8 cellular contexts compared by ENCODE assay signal in the genomic region with DNA sequence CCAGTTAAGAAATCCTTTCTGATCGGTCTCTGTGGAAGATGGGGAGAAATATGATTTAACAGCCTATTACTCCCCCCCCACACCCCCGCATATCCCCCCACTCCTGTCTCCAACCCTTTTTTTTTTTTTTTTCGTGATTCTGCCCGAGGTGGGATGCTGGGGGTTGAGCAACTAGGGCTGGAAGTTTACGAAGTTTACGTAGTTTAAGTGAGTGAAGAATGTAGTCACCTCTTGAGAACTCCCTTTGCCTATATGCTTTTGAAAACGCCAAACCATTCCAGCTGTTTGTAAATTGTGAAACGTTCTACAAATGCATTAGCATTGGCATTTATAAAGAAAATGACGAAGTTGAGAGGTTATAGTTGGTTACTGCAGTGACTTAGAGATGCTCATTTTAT. TPM values are rescaled to one million over a fixed set of nuclear protein-coding genes. Genes with fewer than 3 reads are reported as not detected.
A peak's percentile ranks its signal among the peaks of the same experiment; 100 is the strongest.
DNase-seq lines count a peak whose midpoint lies in the region; ATAC-seq and TF ChIP-seq lines count a peak whose summit lies in the region.

No MANE protein-coding gene starts in this region.

- no peak for TF ChIP-seq CTCF in fibroblast of lung (conservative IDR thresholded peaks at IDR 0.05 in 1 of 2, IDR thresholded peaks at IDR 0.05 in 1 of 2; ENCODE audit: low read depth in 1 of 2, low read length in 2 of 2)

- H3K4me1 ChIP-seq in fibroblast of lung (ENCODE audit: control insufficient read depth, extremely low read depth, insufficient read depth, low read length), result peaks cover 2% of the 10 kb centered on the region

- peak overlapping the region; percentile 81 for H3K4me2 ChIP-seq in fibroblast of lung (ENCODE audit: extremely low read depth, insufficient read depth, low read length)

- DNase-seq in activated CD4-positive, alpha-beta T cell treated with anti-CD3 and anti-CD28 coated beads, Interleukin-2, amount 10 ng/mL, durations not matched to agents 7 days and 5 days, result no peak
- DNase-seq in activated CD4-positive, alpha-beta T cell treated with anti-CD3 and anti-CD28 coated beads for 1 hour, result no peak
- DNase-seq in SK-N-DZ (ENCODE audit: low spot score), result peak; percentile 12
- DNase-seq in fibroblast of lung (ENCODE audit: low read depth in 2 of 2), result peak; percentile 65 to 79
- DNase-seq in natural killer cell treated with Interleukin-12 subunit alpha and Interleukin-12 subunit beta and Interleukin-15 and Interleukin-18, amount 100 ng/mL, for 72 hours (ENCODE audit: low spot score), result no peak
- DNase-seq in RKO (ENCODE audit: low spot score), result no peak
- no peak for DNase-seq in left lobe of liver (ENCODE audit: low spot score)
- no peak for DNase-seq in activated CD4-positive, CD25-positive, alpha-beta regulatory T cell (lab: John Stamatoyannopoulos, UW)

- H3K36me3 Mint-ChIP-seq in activated CD4-positive, alpha-beta T cell treated with anti-CD3 and anti-CD28 coated beads, Interleukin-2, amount 10 ng/mL, durations not matched to agents 7 days and 5 days (ENCODE audit: low read depth), result peaks cover 6% of the 10 kb centered on the region
- no peaks in the 10 kb centered on the region for H3K36me3 Mint-ChIP-seq in natural killer cell treated with Interleukin-12 subunit alpha and Interleukin-12 subunit beta and Interleukin-15 and Interleukin-18, amount 100 ng/mL, for 72 hours

- no peaks in the 10 kb centered on the region for H3K9me3 Mint-ChIP-seq in activated CD4-positive, alpha-beta T cell treated with anti-CD3 and anti-CD28 coated beads, Interleukin-2, amount 10 ng/mL, durations not matched to agents 7 days and 5 days
- no peaks in the 10 kb centered on the region for H3K9me3 Mint-ChIP-seq in natural killer cell treated with Interleukin-12 subunit alpha and Interleukin-12 subunit beta and Interleukin-15 and Interleukin-18, amount 100 ng/mL, for 72 hours

- peaks cover 22% of the 10 kb centered on the region for H3K27me3 Mint-ChIP-seq in activated CD4-positive, alpha-beta T cell treated with anti-CD3 and anti-CD28 coated beads, Interleukin-2, amount 10 ng/mL, durations not matched to agents 7 days and 5 days
- peaks cover 11 to 20% of the 10 kb centered on the region in 2 donors for H3K27me3 Mint-ChIP-seq in natural killer cell treated with Interleukin-12 subunit alpha and Interleukin-12 subunit beta and Interleukin-15 and Interleukin-18, amount 100 ng/mL, for 72 hours

- H3K36me3 ChIP-seq in fibroblast of lung (ENCODE audit: control insufficient read depth, insufficient read depth, low read length), result peaks cover 4% of the 10 kb centered on the region

- H3K27ac Mint-ChIP-seq in activated CD4-positive, alpha-beta T cell treated with anti-CD3 and anti-CD28 coated beads, Interleukin-2, amount 10 ng/mL, durations not matched to agents 7 days and 5 days, result no peak overlapping the region
- H3K27ac Mint-ChIP-seq in natural killer cell treated with Interleukin-12 subunit alpha and Interleukin-12 subunit beta and Interleukin-15 and Interleukin-18, amount 100 ng/mL, for 72 hours, result no peak overlapping the region

- H3K9me3 ChIP-seq in fibroblast of lung (ENCODE audit: control insufficient read depth, insufficient read depth, low read depth, low read length), result no peaks in the 10 kb centered on the region

- POLR2A ChIA-PET in activated CD4-positive, alpha-beta T cell treated with anti-CD3 and anti-CD28 coated beads, Interleukin-2, amount 10 ng/mL, durations not matched to agents 7 days and 5 days (lab: Charles Lee), result no interaction called here

- H3K4me3 Mint-ChIP-seq in activated CD4-positive, alpha-beta T cell treated with anti-CD3 and anti-CD28 coated beads, Interleukin-2, amount 10 ng/mL, durations not matched to agents 7 days and 5 days, result peak overlapping the region; percentile 37
- peak overlapping the region; percentile 59 for H3K4me3 Mint-ChIP-seq in natural killer cell treated with Interleukin-12 subunit alpha and Interleukin-12 subunit beta and Interleukin-15 and Interleukin-18, amount 100 ng/mL, for 72 hours

- H3K79me2 ChIP-seq in fibroblast of lung (ENCODE audit: control insufficient read depth, insufficient read depth, low read length), result peaks cover 69% of the 10 kb centered on the region

- CTCF ChIA-PET in activated CD4-positive, alpha-beta T cell treated with anti-CD3 and anti-CD28 coated beads, Interleukin-2, amount 10 ng/mL, durations not matched to agents 7 days and 5 days (lab: Charles Lee), result no interaction called here

- no peaks in the 10 kb centered on the region for H3K27me3 ChIP-seq in fibroblast of lung (ENCODE audit: control insufficient read depth, insufficient read depth, low read length)

- H3K4me3 ChIP-seq in fibroblast of lung (replicated peaks in 1 of 4; ENCODE audit: control extremely low read depth in 1 of 4, insufficient read depth in 1 of 4, low read depth in 3 of 4, low read length in 4 of 4), result peak overlapping the region; percentile 74 to 97 (median 89)

- no peak overlapping the region for H2AFZ ChIP-seq in fibroblast of lung (ENCODE audit: low read length)

- H3K4me1 Mint-ChIP-seq in activated CD4-positive, alpha-beta T cell treated with anti-CD3 and anti-CD28 coated beads, Interleukin-2, amount 10 ng/mL, durations not matched to agents 7 days and 5 days, result peaks cover 10% of the 10 kb centered on the region
- H3K4me1 Mint-ChIP-seq in natural killer cell treated with Interleukin-12 subunit alpha and Interleukin-12 subunit beta and Interleukin-15 and Interleukin-18, amount 100 ng/mL, for 72 hours (ENCODE audit: low read depth in 2 of 2), result peaks cover 6 to 7% of the 10 kb centered on the region in 2 donors

- ATAC-seq in natural killer cell treated with Interleukin-12 subunit alpha and Interleukin-12 subunit beta and Interleukin-15 and Interleukin-18, amount 100 ng/mL, for 72 hours, result peak in 1 of 2 donors; percentile 31
- ATAC-seq in left lobe of liver, result no peak

- no peaks in the 10 kb centered on the region for H4K20me1 ChIP-seq in fibroblast of lung (ENCODE audit: control insufficient read depth, extremely low read depth, insufficient read depth, low read length)

- peak overlapping the region; percentile 96 for H3K9ac ChIP-seq in fibroblast of lung (ENCODE audit: insufficient read depth, low read length)

- peak overlapping the region; percentile 96 for H3K27ac ChIP-seq in fibroblast of lung (ENCODE audit: insufficient read depth, low read length)

RNA-seq across cellular contexts. Expression of a gene that starts 0.8 kb away (rescaled TPM):
- 1 to 10 TPM; 5.3 to 5.7 TPM for total RNA-seq in activated CD4-positive, alpha-beta T cell treated with anti-CD3 and anti-CD28 coated beads, Interleukin-2, amount 10 ng/mL, durations not matched to agents 7 days and 5 days
- polyA plus RNA-seq in SK-N-DZ (2014; cell fraction: cytosol; rRNA removed), result not detected in 2 replicates
- polyA plus RNA-seq in SK-N-DZ (2014; cell fraction: nucleus; rRNA removed), result 0.15 and 0.55 TPM in 2 replicates
- total RNA-seq in fibroblast of lung (16.2 and 24.4 TPM in 2 replicates), left lobe of liver (0.68 TPM)
- 36.3 and 49.0 TPM in 2 replicates for polyA plus RNA-seq in fibroblast of lung
- 83.2 and 112 TPM in 2 replicates for polyA plus RNA-seq in fibroblast of lung (2012)
- 1.6 and 3.1 TPM in 2 replicates for polyA minus RNA-seq in fibroblast of lung (ENCODE audit: low replicate concordance)
- not detected for total RNA-seq in natural killer cell treated with Interleukin-12 subunit alpha and Interleukin-12 subunit beta and Interleukin-15 and Interleukin-18, amount 100 ng/mL, for 72 hours

Comparison
In these comparisons a context has a peak if more than half of its experiments do, and no peak if none do; other contexts are left out.
1. DNase-seq: peak in SK-N-DZ (single experiment) and fibroblast of lung (2 of 2); none in activated CD4-positive, alpha-beta T cell treated with anti-CD3 and anti-CD28 coated beads, Interleukin-2, amount 10 ng/mL, durations not matched to agents 7 days and 5 days (single experiment), activated CD4-positive, alpha-beta T cell treated with anti-CD3 and anti-CD28 coated beads for 1 hour (single experiment), natural killer cell treated with Interleukin-12 subunit alpha and Interleukin-12 subunit beta and Interleukin-15 and Interleukin-18, amount 100 ng/mL, for 72 hours (single experiment), RKO (single experiment), left lobe of liver (single experiment) and activated CD4-positive, CD25-positive, alpha-beta regulatory T cell (0 of 4).